In genomic region chr2:46269545-46270273, GRCh38 we compare ENCODE assay signal across 13 cellular contexts. TPM values are rescaled to one million over a fixed set of nuclear protein-coding genes. Genes with fewer than 3 reads are reported as not detected.
DNase-seq lines count a peak whose midpoint lies in the region; ATAC-seq, FAIRE-seq and TF ChIP-seq lines count a peak whose summit lies in the region.
"Had no signal": no experiment of that assay in that cellular context is flagged by ENCODE, and none has a peak within 500 bp of the region (broad histone marks: within the 10 kb centered on the region; RNA-seq: fewer than 3 reads in every experiment).

No MANE protein-coding gene starts in this region.

- H3K4me2 ChIP-seq in endothelial cell of umbilical vein (ENCODE audit: insufficient read depth, low read length) = peak overlapping the region; percentile 59
- H3K4me2 ChIP-seq: KMS-11 had no signal

- peak overlapping the region; percentile 66 for H2AFZ ChIP-seq in endothelial cell of umbilical vein (ENCODE audit: low read depth, low read length)

- peak; percentile 37 for DNase-seq in SIG-M5 treated with dmso at 0.1 percent for 504 hours (lab: John Stamatoyannopoulos, UW; ENCODE audit: unreplicated experiment)
- DNase-seq in SIG-M5 (lab: John Stamatoyannopoulos, UW) = no peak
- DNase-seq in RCC 7860 (ENCODE audit: low spot score) = peak; percentile 73
- peak; percentile 51 for DNase-seq in endothelial cell of umbilical vein (ENCODE audit: low read depth, low spot score)
- peak; percentile 11 for DNase-seq in renal cortical epithelial cell (ENCODE audit: low read depth)
- DNase-seq in A673 (ENCODE audit: low spot score) = no peak
- DNase-seq in NCI-H146 (lab: John Stamatoyannopoulos, UW) = no peak
- DNase-seq: ACHN; activated T-cell treated with anti-CD3 and anti-CD28 coated beads, Interleukin-2, amount 50 U/mL, for 1 hour had no signal

- dilution Hi-C loops in endothelial cell of umbilical vein (cut with MboI; ENCODE audit: extremely low pct_ligation_motif_present, low sequenced_read_pairs) = no loop called here

- H3K4me1 ChIP-seq in endothelial cell of umbilical vein (ENCODE audit: control insufficient read depth, extremely low read depth, insufficient read depth, low read length) (peaks cover 73% of the 10 kb centered on the region), A673 (ENCODE audit: insufficient read depth, low read length, poor library complexity, severe bottlenecking) (no peaks in the 10 kb centered on the region)

- no peaks in the 10 kb centered on the region for H3K79me2 ChIP-seq in endothelial cell of umbilical vein (ENCODE audit: control insufficient read depth, insufficient read depth, low read length)

- no peaks in the 10 kb centered on the region for H3K27me3 ChIP-seq in endothelial cell of umbilical vein (ENCODE audit: control insufficient read depth in 2 of 2, insufficient read depth in 2 of 2, low read length in 2 of 2)
- H3K27me3 ChIP-seq in A673 (replicated peaks; ENCODE audit: insufficient read depth, low read depth, low read length, poor library complexity) = no peaks in the 10 kb centered on the region
- H3K27me3 ChIP-seq: tibial nerve had no signal

- POLR2A ChIA-PET in endothelial cell of umbilical vein (lab: Charles Lee) = interaction anchor here (2.9 kb wide), 1 partner anchor 28 kb away, joined by 10 read pairs; the partner anchor contains the start of gene EPAS1
- POLR2A ChIA-PET in A673 (lab: Charles Lee; ENCODE audit: low non-redundant PET) = no interaction called here

- H3K36me3 ChIP-seq in endothelial cell of umbilical vein (ENCODE audit: control insufficient read depth in 2 of 2, extremely low read depth in 1 of 2, insufficient read depth in 2 of 2, low read length in 2 of 2) = no peaks in the 10 kb centered on the region
- H3K36me3 ChIP-seq in A673 (ENCODE audit: insufficient read depth, low read length, poor library complexity, severe bottlenecking) = no peaks in the 10 kb centered on the region
- H3K36me3 ChIP-seq: tibial nerve had no signal

- no peaks in the 10 kb centered on the region for H4K20me1 ChIP-seq in endothelial cell of umbilical vein (replicated peaks; ENCODE audit: control insufficient read depth, extremely low read depth, insufficient read depth, low read length)

- H3K9me1 ChIP-seq in endothelial cell of umbilical vein (replicated peaks; ENCODE audit: control insufficient read depth, extremely low read depth, insufficient read depth, low read length) = no peaks in the 10 kb centered on the region

- no peak for TF ChIP-seq POLR2A in endothelial cell of umbilical vein (IDR thresholded peaks at IDR 0.05; ENCODE audit: low read depth, low read length)

- H3K4me3 ChIP-seq in endothelial cell of umbilical vein (replicated peaks in 1 of 3; ENCODE audit: insufficient read depth in 1 of 3, low read depth in 1 of 3, low read length in 3 of 3) (no peak overlapping the region), A673 (ENCODE audit: low read depth, low read length, poor library complexity, severe bottlenecking) (no peak overlapping the region)
- H3K4me3 ChIP-seq: tibial nerve had no signal

- intact Hi-C loops in endothelial cell of umbilical vein (cut with micrococcal nuclease) (no loop called here), A673 (cut with micrococcal nuclease; ENCODE audit: unreplicated experiment) (no loop called here)

- peak; percentile 86 for FAIRE-seq in RCC 7860 (lab: Jason Lieb, UNC)
- peak; percentile 50 for FAIRE-seq in endothelial cell of umbilical vein (lab: Jason Lieb, UNC)
- FAIRE-seq: bronchial epithelial cell had no signal

- peak overlapping the region; percentile 14 for H3K9ac ChIP-seq in endothelial cell of umbilical vein (replicated peaks; ENCODE audit: extremely low read depth, insufficient read depth, low read length)
- H3K9ac ChIP-seq: KMS-11 had no signal

- CTCF ChIA-PET in endothelial cell of umbilical vein (lab: Charles Lee) = interaction anchor here (0.8 to 2.3 kb wide), 8 partner anchors 11 to 276 kb away, joined by 3 to 10 read pairs (median 4); partner anchors contain the start of gene EPAS1
- CTCF ChIA-PET in A673 (lab: Charles Lee) = interaction anchor here (0.7 kb wide), 1 partner anchor 22 kb away, joined by 3 read pairs; no protein-coding TSS in a partner anchor

- no peak for TF ChIP-seq CTCF in endothelial cell of umbilical vein (IDR thresholded peaks at IDR 0.05; ENCODE audit: extremely low read depth in 1 of 2, insufficient read depth in 1 of 2, low read depth in 1 of 2, low read length in 2 of 2)
- no peak for TF ChIP-seq CTCF in A673 (conservative IDR thresholded peaks at IDR 0.05; ENCODE audit: low read depth, low read length)

- peak overlapping the region; percentile 41 for H3K27ac ChIP-seq in endothelial cell of umbilical vein (ENCODE audit: insufficient read depth, low read depth, low read length)
- no peak overlapping the region for H3K27ac ChIP-seq in A673 (ENCODE audit: low read depth, low read length, poor library complexity, severe bottlenecking)
- H3K27ac ChIP-seq: KMS-11, tibial nerve had no signal

- H3K9me3 ChIP-seq in endothelial cell of umbilical vein (replicated peaks; ENCODE audit: control insufficient read depth, insufficient read depth, low read length) = no peaks in the 10 kb centered on the region
- no peaks in the 10 kb centered on the region for H3K9me3 ChIP-seq in A673 (ENCODE audit: low read depth, low read length, poor library complexity, severe bottlenecking)
- H3K9me3 ChIP-seq: tibial nerve had no signal

- no peak for ATAC-seq in GM18498 (IDR thresholded peaks at IDR 0.05; ENCODE audit: unreplicated experiment)

- BruUV-seq in endothelial cell of umbilical vein (replicated peaks; lab: Mats Ljungman, UMichigan) (no TSS peak), A673 (replicated peaks; lab: Mats Ljungman, UMichigan) (no TSS peak)

TF ChIP-seq in endothelial cell of umbilical vein, 7 proteins besides CTCF, POLR2A, EP300 and RAD21:
- no peak for TF ChIP-seq EZH2 (IDR thresholded peaks at IDR 0.05; ENCODE audit: borderline replicate concordance, low read depth, low read length, severe bottlenecking)
- no peak for TF ChIP-seq MAX (IDR thresholded peaks at IDR 0.05; ENCODE audit: insufficient read depth, insufficient read length)
- TF ChIP-seq MYC (IDR thresholded peaks at IDR 0.05; ENCODE audit: low read depth, low read length) = no peak
- no peak for TF ChIP-seq JUN (IDR thresholded peaks at IDR 0.05; ENCODE audit: borderline replicate concordance, insufficient read depth, insufficient read length, low read depth)
- TF ChIP-seq FOS (IDR thresholded peaks at IDR 0.05; ENCODE audit: borderline replicate concordance, insufficient read depth, low read length) = no peak
- TF ChIP-seq POLR2AphosphoS5 (IDR thresholded peaks at IDR 0.05; ENCODE audit: insufficient read depth, low read depth, low read length) = no peak
- TF ChIP-seq GATA2 (IDR thresholded peaks at IDR 0.05; ENCODE audit: insufficient read depth, insufficient read length, low read depth, low read length) = no peak

RNA-seq across cellular contexts. Expression of gene EPAS1, which starts 27.5 kb away (rescaled TPM):
- total RNA-seq in endothelial cell of umbilical vein = 374 and 397 TPM in 2 replicates
- polyA plus RNA-seq in endothelial cell of umbilical vein = 214 and 229 TPM in 2 replicates
- 316 and 329 TPM in 2 replicates for polyA plus RNA-seq in endothelial cell of umbilical vein (2011; cell fraction: cytosol; rRNA removed)
- 257 and 293 TPM in 2 replicates for polyA plus RNA-seq in endothelial cell of umbilical vein (2011; cell fraction: nucleus; rRNA removed)
- 294 and 311 TPM in 2 replicates for polyA plus RNA-seq in endothelial cell of umbilical vein (2012)
- 334 and 376 TPM in 2 replicates for polyA minus RNA-seq in endothelial cell of umbilical vein
- polyA minus RNA-seq in endothelial cell of umbilical vein (2011; cell fraction: cytosol; rRNA and poly(A)+ RNA removed) = 84.9 TPM
- 192 and 214 TPM in 2 replicates for polyA minus RNA-seq in endothelial cell of umbilical vein (2011; cell fraction: nucleus; rRNA and poly(A)+ RNA removed)
- total RNA-seq in renal cortical epithelial cell = 63.7 and 124 TPM in 2 replicates
- 0.41 and 1.2 TPM in 2 replicates for total RNA-seq in A673 (2021)

Comparison
In these comparisons a context has a peak if more than half of its experiments do, and no peak if none do; other contexts are left out.
1. DNase-seq: peak in SIG-M5 treated with dmso at 0.1 percent for 504 hours (single experiment), RCC 7860 (single experiment), endothelial cell of umbilical vein (single experiment) and renal cortical epithelial cell (single experiment); none in SIG-M5 (single experiment), A673 (single experiment) and NCI-H146 (single experiment).
2. RNA of gene EPAS1, which starts 27.5 kb away (total RNA-seq): 374 to 397 TPM in endothelial cell of umbilical vein and 63.7 to 124 TPM in renal cortical epithelial cell; 0.41 to 1.2 TPM in A673; every median in the first group is over 10 times any median in the second.